Comparison of ENCODE assay signal across 8 cellular contexts in genomic region chr10:49114718-49115014, GRCh38. TPM values are rescaled to one million over a fixed set of nuclear protein-coding genes. Genes with fewer than 3 reads are reported as not detected.
DNase-seq lines count a peak whose midpoint lies in the region; ATAC-seq and TF ChIP-seq lines count a peak whose summit lies in the region.

No MANE protein-coding gene starts in this region.

- H3K27ac ChIP-seq in ascending aorta, result peak overlapping the region; percentile 86 to 94

- no peak for TF ChIP-seq CTCF in ascending aorta (IDR thresholded peaks at IDR 0.05)

- peaks cover 13 to 53% of the 10 kb centered on the region in 2 donors for H3K4me1 ChIP-seq in ascending aorta

- intact Hi-C loops in ascending aorta (cut with DNase I), result loop anchor here (2.0 to 10.0 kb wide), 4 partner anchors 34 to 807 kb away; partner anchors contain the start of genes ERCC6 and MAPK8

- peak overlapping the region; percentile 60 for H3K4me3 ChIP-seq in H7 (ENCODE audit: insufficient read depth, low read depth, low read length)
- peak overlapping the region; percentile 86 to 87 for H3K4me3 ChIP-seq in ascending aorta
- H3K4me3 ChIP-seq in iPS-11a (ENCODE audit: low read depth, low read length), result peak overlapping the region; percentile 39
- H3K4me3 ChIP-seq in skeletal muscle cell (ENCODE audit: low read depth, low read length), result peak overlapping the region; percentile 60

- H3K27me3 ChIP-seq in H7 (ENCODE audit: control insufficient read depth, insufficient read depth, low read length) (peaks cover 13% of the 10 kb centered on the region), ascending aorta (no peaks in the 10 kb centered on the region)

- H3K9me3 ChIP-seq in ascending aorta, result no peaks in the 10 kb centered on the region

- H3K36me3 ChIP-seq in H7 (replicated peaks; ENCODE audit: control insufficient read depth, insufficient read depth, low read length) (no peaks in the 10 kb centered on the region), ascending aorta (no peaks in the 10 kb centered on the region)

- DNase-seq in H7 (no peak), ascending aorta (ENCODE audit: low spot score in 2 of 2) (no peak), skeletal muscle cell (ENCODE audit: low read depth) (no peak), NCI-H446 (lab: John Stamatoyannopoulos, UW) (no peak), ecto neural progenitor cell (ENCODE audit: low spot score) (no peak)

- ATAC-seq in HG02759 (IDR thresholded peaks at IDR 0.05; ENCODE audit: unreplicated experiment) (no peak), GM19455 (IDR thresholded peaks at IDR 0.05; ENCODE audit: unreplicated experiment) (no peak)

RNA-seq across cellular contexts. Expression of gene VSTM4, which starts 0.7 kb away (rescaled TPM):
- total RNA-seq in H7 (2014; rRNA removed; shearing (Covaris generic)), result 0.31 and 0.44 TPM in 2 replicates
- 17.7 TPM for total RNA-seq in ascending aorta

RNA-seq across cellular contexts. Expression of gene FAM170B, which starts 19.2 kb away (rescaled TPM):
- total RNA-seq in H7 (2014; rRNA removed; shearing (Covaris generic)), result not detected in 2 replicates
- not detected for total RNA-seq in ascending aorta

Comparison
In these comparisons a context has a peak if more than half of its experiments do, and no peak if none do; other contexts are left out.
1. RNA of gene VSTM4, which starts 0.7 kb away (total RNA-seq): 17.7 TPM in ascending aorta (single experiment); 0.31 to 0.44 TPM in H7; every median in the first group is over 10 times any median in the second.
2. Peak in every context shown above with its lines, with median percentiles within 50 percentile points of each other: H3K4me3 ChIP-seq.